8 cellular contexts compared by ENCODE assay signal in the genomic region with DNA sequence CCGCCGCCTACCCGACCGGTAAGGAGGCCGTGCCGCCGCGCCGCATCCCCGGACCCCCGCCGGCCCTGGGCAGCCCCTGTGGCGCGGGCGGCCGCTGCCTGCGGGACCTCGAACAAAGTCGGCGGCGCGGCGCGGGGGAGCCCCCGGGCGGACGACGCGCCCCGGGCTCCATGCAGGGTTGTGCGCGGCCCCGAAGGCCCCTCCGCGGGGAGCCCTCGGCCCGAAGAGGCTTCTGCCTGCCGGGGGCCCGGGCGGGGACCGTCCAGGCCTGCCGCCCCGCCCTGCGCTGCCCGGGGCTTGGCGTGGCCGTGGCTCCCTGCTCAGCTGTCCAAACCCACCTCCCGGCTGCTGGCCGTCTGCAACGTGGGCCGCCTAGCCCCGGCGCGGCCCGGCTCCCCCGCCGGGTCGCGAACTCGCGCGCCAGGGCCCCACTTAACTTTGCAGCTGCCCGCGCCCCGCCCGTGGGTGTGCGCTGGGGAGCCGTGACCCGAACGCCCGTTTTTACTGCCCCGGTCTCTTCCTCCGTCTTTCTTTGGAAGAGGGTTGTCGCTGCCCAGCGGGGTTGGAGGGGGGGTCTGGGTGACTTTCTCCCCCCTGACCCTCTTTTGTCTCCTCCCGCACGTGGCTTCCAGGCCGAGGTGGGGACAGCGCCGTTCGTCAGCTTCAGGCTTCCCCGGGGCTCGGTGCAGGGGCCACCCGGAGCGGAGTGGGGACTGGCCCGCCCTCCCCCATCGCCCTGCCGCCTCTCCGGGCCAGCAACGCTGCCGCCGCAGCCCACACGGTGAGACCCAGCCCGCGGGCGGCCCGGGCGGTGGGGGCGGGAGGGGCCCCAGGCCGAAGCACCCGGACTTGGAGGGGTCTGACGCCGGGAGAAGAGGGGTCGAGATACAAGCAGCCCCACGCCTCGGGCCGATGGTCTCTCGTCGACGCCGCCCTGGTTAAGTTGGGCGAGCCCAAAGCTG. TPM values are rescaled to one million over a fixed set of nuclear protein-coding genes. Genes with fewer than 3 reads are reported as not detected.
DNase-seq lines count a peak whose midpoint lies in the region; ATAC-seq and TF ChIP-seq lines count a peak whose summit lies in the region.

No MANE protein-coding gene starts in this region.

- H3K9ac ChIP-seq in endodermal cell (ENCODE audit: extremely low read depth, low read length, poor library complexity, severe bottlenecking), result peak overlapping the region; percentile 83

- peak overlapping the region; percentile 96 for H3K27ac Mint-ChIP-seq in activated CD4-positive, alpha-beta memory T cell treated with anti-CD3 and anti-CD28 coated beads for 36 hours
- H3K27ac Mint-ChIP-seq in endodermal cell, result peak overlapping the region; percentile 76

- in situ Hi-C loops in Caki2 (cut with HindIII; ENCODE audit: low pct_unique_long_range_greater_than_20kb, low sequenced_read_pairs), result no loop called here

- H3K27me3 Mint-ChIP-seq in activated CD4-positive, alpha-beta memory T cell treated with anti-CD3 and anti-CD28 coated beads for 36 hours, result no peaks in the 10 kb centered on the region
- peaks cover 9% of the 10 kb centered on the region for H3K27me3 Mint-ChIP-seq in endodermal cell (ENCODE audit: insufficient read depth)

- no peaks in the 10 kb centered on the region for H3K4me1 ChIP-seq in endodermal cell (ENCODE audit: control insufficient read depth, insufficient read depth, low read length)
- peaks cover 6 to 26% of the 10 kb centered on the region in 2 donors for H3K4me1 ChIP-seq in muscle layer of duodenum (ENCODE audit: control insufficient read depth in 1 of 2, insufficient read depth in 2 of 2, low read length in 2 of 2)
- H3K4me1 ChIP-seq in thoracic aorta (ENCODE audit: control insufficient read depth in 1 of 2, low read depth in 2 of 2), result peaks cover 25 to 37% of the 10 kb centered on the region in 2 donors

- peaks cover 16% of the 10 kb centered on the region for H3K36me3 ChIP-seq in endodermal cell (ENCODE audit: control insufficient read depth, insufficient read depth, low read length)
- peaks cover 3 to 5% of the 10 kb centered on the region in 2 donors for H3K36me3 ChIP-seq in muscle layer of duodenum (ENCODE audit: control insufficient read depth in 1 of 2, insufficient read depth in 2 of 2, low read length in 2 of 2)
- no peaks in the 10 kb centered on the region for H3K36me3 ChIP-seq in thoracic aorta

- H3K4me3 Mint-ChIP-seq in activated CD4-positive, alpha-beta memory T cell treated with anti-CD3 and anti-CD28 coated beads for 36 hours, result peak overlapping the region; percentile 99
- H3K4me3 Mint-ChIP-seq in endodermal cell, result peak overlapping the region; percentile 92

- peaks cover 19% of the 10 kb centered on the region for H3K36me3 Mint-ChIP-seq in activated CD4-positive, alpha-beta memory T cell treated with anti-CD3 and anti-CD28 coated beads for 36 hours
- H3K36me3 Mint-ChIP-seq in endodermal cell (ENCODE audit: low read depth), result peaks cover 15% of the 10 kb centered on the region

- peaks cover 52% of the 10 kb centered on the region for H3K4me1 Mint-ChIP-seq in activated CD4-positive, alpha-beta memory T cell treated with anti-CD3 and anti-CD28 coated beads for 36 hours (ENCODE audit: low read depth)
- H3K4me1 Mint-ChIP-seq in endodermal cell, result peaks cover 26% of the 10 kb centered on the region

- DNase-seq in Caki2 (ENCODE audit: low read depth) (peak; percentile 49), HPDE6-E6E7 (ENCODE audit: extremely low spot score) (peak; percentile 17), endodermal cell (peak; percentile 70), thoracic aorta (ENCODE audit: low spot score) (no peak), occipital lobe (lab: John Stamatoyannopoulos, UW) (no peak)
- DNase-seq in activated CD4-positive, alpha-beta memory T cell treated with anti-CD3 and anti-CD28 coated beads for 36 hours, result peak; percentile 53

- WGBS in endodermal cell (ENCODE audit: insufficient coverage in 1 of 2, insufficient read length in 1 of 2), 2 experiments, result 0 to 1% methylated on average over 28 to 112 of the region's 112 CpGs

- H3K9me3 ChIP-seq in endodermal cell (ENCODE audit: control insufficient read depth, low read length) (peaks cover 6% of the 10 kb centered on the region), muscle layer of duodenum (ENCODE audit: control insufficient read depth in 1 of 2, low read length in 2 of 2) (no peaks in the 10 kb centered on the region), thoracic aorta (no peaks in the 10 kb centered on the region)

- CTCF ChIA-PET in activated CD4-positive, alpha-beta memory T cell treated with anti-CD3 and anti-CD28 coated beads for 36 hours (lab: Charles Lee), result interaction anchor here (0.8 to 3.7 kb wide), 4 partner anchors 14 to 293 kb away, joined by 3 to 19 read pairs (median 4); no protein-coding TSS in a partner anchor

- ATAC-seq in GM21360 (IDR thresholded peaks at IDR 0.05; ENCODE audit: unreplicated experiment) (peak; percentile 24), thoracic aorta (ENCODE audit: insufficient number of reproducible peaks, low FRiP score, low read depth) (peak; percentile 6)

- TF ChIP-seq CTCF in endodermal cell (conservative IDR thresholded peaks at IDR 0.05) (no peak), thoracic aorta (IDR thresholded peaks at IDR 0.05) (no peak)

- no peaks in the 10 kb centered on the region for H3K9me3 Mint-ChIP-seq in activated CD4-positive, alpha-beta memory T cell treated with anti-CD3 and anti-CD28 coated beads for 36 hours
- peaks cover 2% of the 10 kb centered on the region for H3K9me3 Mint-ChIP-seq in endodermal cell

- H3K27ac ChIP-seq in endodermal cell (ENCODE audit: low read depth, low read length) (peak overlapping the region; percentile 89), muscle layer of duodenum (ENCODE audit: low read length) (peak overlapping the region; percentile 80), thoracic aorta (peak overlapping the region; percentile 85 to 93)

- H3K4me3 ChIP-seq in endodermal cell (ENCODE audit: low read length) (peak overlapping the region; percentile 94), muscle layer of duodenum (ENCODE audit: low read depth in 1 of 2, low read length in 2 of 2) (peak overlapping the region; percentile 72 to 89), thoracic aorta (peak overlapping the region; percentile 92)

- POLR2A ChIA-PET in activated CD4-positive, alpha-beta memory T cell treated with anti-CD3 and anti-CD28 coated beads for 36 hours (lab: Charles Lee), result interaction anchor here (1.0 to 2.8 kb wide), 2 partner anchors 179 to 381 kb away, joined by 3 to 10 read pairs; a partner anchor contains a TSS

- H3K27me3 ChIP-seq in endodermal cell (ENCODE audit: control insufficient read depth, insufficient read depth, low read length, poor library complexity, severe bottlenecking) (peaks cover 5% of the 10 kb centered on the region), muscle layer of duodenum (ENCODE audit: low read depth, low read length) (no peaks in the 10 kb centered on the region), thoracic aorta (replicated peaks; ENCODE audit: insufficient read depth) (no peaks in the 10 kb centered on the region)

- intact Hi-C loops in activated CD4-positive, alpha-beta memory T cell treated with anti-CD3 and anti-CD28 coated beads for 36 hours (cut with micrococcal nuclease), result loop anchor here (1.0 to 5.0 kb wide), 7 partner anchors 57 to 381 kb away; no protein-coding TSS in a partner anchor

RNA-seq across cellular contexts. Expression of a gene that starts 0.9 kb away (rescaled TPM):
- total RNA-seq in Caki2 (2014; rRNA removed; shearing (Covaris generic); ENCODE audit: low replicate concordance), result 54.9 and 58.0 TPM in 2 replicates
- 10 to 100 TPM; 22.8 to 24.2 TPM for total RNA-seq in activated CD4-positive, alpha-beta memory T cell treated with anti-CD3 and anti-CD28 coated beads for 36 hours
- 10 to 100 TPM; 29.5 to 33.2 TPM for total RNA-seq in endodermal cell
- polyA plus RNA-seq in endodermal cell (2013, experiment 1 of 2), result 31.8 TPM
- 30.0 TPM for polyA plus RNA-seq in endodermal cell (2013, experiment 2 of 2)
- 10 to 100 TPM; 22.5 to 35.3 TPM for total RNA-seq in thoracic aorta
- total RNA-seq in occipital lobe, result 140 TPM

Comparison
In these comparisons a context has a peak if more than half of its experiments do, and no peak if none do; other contexts are left out.
1. DNase-seq: peak in Caki2 (single experiment), HPDE6-E6E7 (single experiment), activated CD4-positive, alpha-beta memory T cell treated with anti-CD3 and anti-CD28 coated beads for 36 hours (single experiment) and endodermal cell (single experiment); none in thoracic aorta (single experiment) and occipital lobe (single experiment).
2. Peak in every context shown above with its lines, with median percentiles within 50 percentile points of each other: H3K27ac ChIP-seq and H3K4me3 ChIP-seq.